Comparison of ENCODE assay signal across 1 cellular context in genomic region chr9:36572515-36573418, GRCh38.
TF ChIP-seq lines count a peak whose summit lies in the region.

Gene MELK, plus strand, starts transcription at chr9:36572895. Its CDS starts 8,787 bp downstream, at chr9:36581682.

TF ChIP-seq in IMR-90, 13 proteins besides CTCF, POLR2A, EP300 and RAD21 (continued from another document):
- peak; percentile 79 for TF ChIP-seq MXI1 (IDR thresholded peaks at IDR 0.05; ENCODE audit: borderline replicate concordance, low read depth, low read length)
- TF ChIP-seq NFE2L2 (IDR thresholded peaks at IDR 0.05; ENCODE audit: low read depth, low read length): no peak
- peak; percentile 58; the same call in 1 of the 2 replicates for TF ChIP-seq USF2 (IDR thresholded peaks at IDR 0.05; ENCODE audit: low read depth, low read length)
- 0 out of 2 replicates have a peak, but pooled peaks have one; percentile 4 for TF ChIP-seq RFX5 (IDR thresholded peaks at IDR 0.05; ENCODE audit: low read depth, low read length)
- TF ChIP-seq MAFK (IDR thresholded peaks at IDR 0.05; ENCODE audit: low read depth, low read length): no peak
- peak; percentile 57; the same call in 1 of the 2 replicates for TF ChIP-seq MAZ (IDR thresholded peaks at IDR 0.05; ENCODE audit: borderline replicate concordance, low read depth, low read length)
- 0 out of 2 replicates have a peak, but pooled peaks have one; percentile 7 for TF ChIP-seq BHLHE40 (IDR thresholded peaks at IDR 0.05; ENCODE audit: low read depth, low read length)
- no peak for TF ChIP-seq SMC3 (IDR thresholded peaks at IDR 0.05; ENCODE audit: low read depth, low read length)
TF ChIP-seq in IMR-90: peak in this region for 5.
